Comparison of ENCODE assay signal across 18 cellular contexts in genomic region chr14:38646391-38646790, GRCh38.
DNase-seq lines count a peak whose midpoint lies in the region; ATAC-seq and TF ChIP-seq lines count a peak whose summit lies in the region.
"Had no signal": no experiment of that assay in that cellular context is flagged by ENCODE, and none has a peak within 500 bp of the region (broad histone marks: within the 10 kb centered on the region; RNA-seq: fewer than 3 reads in every experiment).

No MANE protein-coding gene starts in this region.

- no peaks in the 10 kb centered on the region for H3K79me2 ChIP-seq in mammary epithelial cell (ENCODE audit: insufficient read depth, low read length)

- 20% methylated on average over 2 of the region's 2 CpGs for WGBS in mammary epithelial cell (ENCODE audit: low coverage, missing lambda C conversion rate)

- no peaks in the 10 kb centered on the region for H3K36me3 ChIP-seq in mammary epithelial cell (ENCODE audit: insufficient read depth, low read length)
- H3K36me3 ChIP-seq: BLaER1, HAP-1 had no signal

- no peaks in the 10 kb centered on the region for H3K27me3 ChIP-seq in mammary epithelial cell (ENCODE audit: insufficient read depth, low read length)
- H3K27me3 ChIP-seq: BLaER1 had no signal

- no peaks in the 10 kb centered on the region for H3K4me1 ChIP-seq in mammary epithelial cell (ENCODE audit: insufficient read depth, low read length)
- H3K4me1 ChIP-seq: HAP-1 had no signal

- no peak overlapping the region for H2AFZ ChIP-seq in mammary epithelial cell (ENCODE audit: low read depth, low read length)

- H3K27ac Mint-ChIP-seq in MCF 10A (ENCODE audit: low read depth, unreplicated experiment): no peak overlapping the region
- H3K27ac Mint-ChIP-seq: CD8-positive, alpha-beta memory T cell had no signal

- H3K4me3 Mint-ChIP-seq in MCF 10A (ENCODE audit: unreplicated experiment): no peak overlapping the region
- H3K4me3 Mint-ChIP-seq: CD8-positive, alpha-beta memory T cell had no signal

- no peak for TF ChIP-seq CTCF in MCF 10A (IDR thresholded peaks at IDR 0.05; ENCODE audit: unreplicated experiment)
- no peak for TF ChIP-seq CTCF in mammary epithelial cell (conservative IDR thresholded peaks at IDR 0.05 in 1 of 2, IDR thresholded peaks at IDR 0.05 in 1 of 2; ENCODE audit: extremely low read depth in 1 of 2, insufficient read depth in 1 of 2, low read depth in 1 of 2, low read length in 2 of 2)

- H3K4me2 ChIP-seq in mammary epithelial cell (ENCODE audit: insufficient read depth, low read depth, low read length): no peak overlapping the region
- H3K4me2 ChIP-seq: BLaER1 had no signal

- no peaks in the 10 kb centered on the region for H4K20me1 ChIP-seq in mammary epithelial cell (ENCODE audit: insufficient read depth, low read length)
- H4K20me1 ChIP-seq: BLaER1 had no signal

- dilution Hi-C loops in mammary epithelial cell (cut with HindIII; ENCODE audit: low sequenced_read_pairs): no loop called here

- CTCF ChIA-PET in MCF 10A (lab: Yijun Ruan, JAX) (interaction anchor here (1.0 kb wide), 1 partner anchor 53 kb away, joined by 3 read pairs; no protein-coding TSS in a partner anchor), mammary epithelial cell (lab: Charles Lee; ENCODE audit: low non-redundant PET) (no interaction called here)

- peaks cover 13% of the 10 kb centered on the region for H3K9me3 ChIP-seq in mammary epithelial cell (replicated peaks; ENCODE audit: insufficient read depth, low read length)
- H3K9me3 ChIP-seq: BLaER1, HAP-1 had no signal

- H3K4me1 Mint-ChIP-seq in MCF 10A (ENCODE audit: insufficient read depth, unreplicated experiment): no peaks in the 10 kb centered on the region
- H3K4me1 Mint-ChIP-seq: CD8-positive, alpha-beta memory T cell had no signal

- H3K27ac ChIP-seq in mammary epithelial cell (ENCODE audit: insufficient read depth, low read depth, low read length): no peak overlapping the region
- H3K27ac ChIP-seq: BLaER1, SK-N-MC had no signal

- peak; percentile 8 for DNase-seq in MCF 10A (ENCODE audit: unreplicated experiment)
- DNase-seq in mammary epithelial cell: no peak
- peak; percentile 18 for DNase-seq in NCI-H1105 treated with DMSO at 0.1 percent for 48 hours (lab: John Stamatoyannopoulos, UW)
- peak; percentile 48 for DNase-seq in globus pallidus (ENCODE audit: low spot score)
- DNase-seq in stimulated activated CD4-positive, alpha-beta T cell treated with anti-CD3 and anti-CD28 coated beads, Interleukin-4, amount 100 ng/mL, for 24 hours: no peak
- no peak for DNase-seq in OCI-M1 (lab: John Stamatoyannopoulos, UW)
- DNase-seq: CD8-positive, alpha-beta memory T cell; Karpas-422; NCI-H1436; NCI-H2081 treated with DMSO at 0.1 percent for 48 hours; T-helper 1 cell had no signal

- no peak overlapping the region for H3K4me3 ChIP-seq in mammary epithelial cell (replicated peaks in 1 of 3; ENCODE audit: insufficient read depth in 1 of 3, low read depth in 2 of 3, low read length in 3 of 3)
- H3K4me3 ChIP-seq: BLaER1, GM12878, HAP-1, SK-N-MC had no signal

- POLR2A ChIA-PET in MCF 10A (lab: Yijun Ruan, JAX): no interaction called here

- ATAC-seq in HG03520 (IDR thresholded peaks at IDR 0.05; ENCODE audit: unreplicated experiment): no peak
- ATAC-seq: GM12878, Panc1, Right ventricle myocardium inferior had no signal

- BruUV-seq in MCF 10A (replicated peaks; lab: Mats Ljungman, UMichigan): no TSS peak
- BruUV-seq in mammary epithelial cell (replicated peaks; lab: Mats Ljungman, UMichigan): no TSS peak

- in situ Hi-C loops in mammary epithelial cell (cut with MboI; ENCODE audit: low sequenced_read_pairs in 2 of 2): no loop called here

- H3K9ac ChIP-seq in mammary epithelial cell (ENCODE audit: insufficient read depth, low read length): no peak overlapping the region
- H3K9ac ChIP-seq: BLaER1 had no signal

- no peaks in the 10 kb centered on the region for H3K27me3 Mint-ChIP-seq in MCF 10A (ENCODE audit: insufficient read depth, unreplicated experiment)
- H3K27me3 Mint-ChIP-seq: CD8-positive, alpha-beta memory T cell had no signal

- H3K9me3 Mint-ChIP-seq in MCF 10A (ENCODE audit: unreplicated experiment): no peaks in the 10 kb centered on the region

- H3K36me3 Mint-ChIP-seq in MCF 10A (ENCODE audit: insufficient read depth, unreplicated experiment): no peaks in the 10 kb centered on the region
- H3K36me3 Mint-ChIP-seq: CD8-positive, alpha-beta memory T cell had no signal

- intact Hi-C loops in MCF 10A (cut with micrococcal nuclease) (no loop called here), mammary epithelial cell (cut with micrococcal nuclease) (no loop called here)

Comparison
In these comparisons a context has a peak if more than half of its experiments do, and no peak if none do; other contexts are left out.
1. DNase-seq: peak in MCF 10A (single experiment), NCI-H1105 treated with DMSO at 0.1 percent for 48 hours (single experiment) and globus pallidus (single experiment); none in mammary epithelial cell (single experiment), stimulated activated CD4-positive, alpha-beta T cell treated with anti-CD3 and anti-CD28 coated beads, Interleukin-4, amount 100 ng/mL, for 24 hours (single experiment) and OCI-M1 (single experiment).